ENCODE assay signal across 1 cellular context in the genomic region with DNA sequence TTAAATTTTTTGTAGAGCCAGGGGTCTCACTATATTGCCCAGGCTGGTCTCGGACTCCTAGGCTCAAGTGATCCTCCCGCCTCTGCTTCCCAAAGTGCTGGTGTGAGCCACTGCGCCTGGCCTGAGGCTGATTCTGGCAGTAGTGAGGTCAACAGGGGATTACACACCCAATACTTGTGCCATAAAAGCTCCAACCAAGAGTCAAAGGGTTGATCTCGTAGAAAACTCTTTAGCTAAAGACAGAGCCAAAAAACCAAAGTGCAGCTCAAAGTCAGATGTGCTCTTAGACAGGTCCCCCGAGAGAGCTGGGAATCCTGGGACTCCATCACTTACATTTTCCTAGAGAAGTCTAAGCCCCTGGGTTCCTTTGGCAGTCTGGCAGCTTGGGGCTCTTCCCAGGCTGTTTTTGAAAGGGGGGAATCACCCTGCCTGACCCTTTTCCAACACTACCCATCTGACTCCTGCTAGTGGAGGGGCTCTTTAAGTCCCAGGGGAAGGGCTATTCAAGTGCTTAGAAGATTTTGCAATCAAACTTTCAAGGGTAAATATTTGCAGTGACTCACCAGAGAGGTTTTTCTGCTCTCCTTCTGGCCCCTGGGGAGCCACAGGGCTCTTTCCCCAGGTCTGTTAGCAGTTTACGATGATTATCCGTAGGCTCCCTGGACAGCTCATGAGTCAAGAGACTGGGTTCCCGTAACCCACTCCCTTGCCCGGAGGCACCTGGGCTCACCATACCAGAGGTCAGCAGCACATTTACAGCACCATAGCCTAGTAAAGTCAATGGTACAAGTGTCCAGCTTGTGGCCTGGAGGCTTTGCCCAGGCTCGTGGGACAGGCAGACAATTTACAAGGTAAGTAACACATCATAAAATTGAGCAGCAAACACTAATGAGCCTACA.
TF ChIP-seq lines count a peak whose summit lies in the region.

No MANE protein-coding gene starts in this region.

TF ChIP-seq in HepG2, 621 proteins besides CTCF, POLR2A, EP300 and RAD21 (continued from another document):
- no peak; the same call in 1 of the 2 replicates for TF ChIP-seq NCOR1 (IDR thresholded peaks at IDR 0.05; ENCODE audit: borderline replicate concordance, low read length)
- no peak; the same call in 1 of the 2 replicates for TF ChIP-seq CCDC6 (CRISPR knock-in tag; IDR thresholded peaks at IDR 0.05)
- peak; percentile 83 for TF ChIP-seq HNRNPL (IDR thresholded peaks at IDR 0.05; ENCODE audit: low read depth, low read length)
- TF ChIP-seq DNMT3B (CRISPR knock-in tag; conservative IDR thresholded peaks at IDR 0.05), result peak; percentile 91
- peak; percentile 41; the same call in 1 of the 2 replicates for TF ChIP-seq ZNF143 (CRISPR knock-in tag; IDR thresholded peaks at IDR 0.05)
- TF ChIP-seq PRMT3 (CRISPR knock-in tag; IDR thresholded peaks at IDR 0.05; ENCODE audit: borderline replicate concordance, low read depth), result no peak
- no peak for TF ChIP-seq ZFP36L1 (CRISPR knock-in tag; IDR thresholded peaks at IDR 0.05)
- TF ChIP-seq ZNF230 (CRISPR knock-in tag; IDR thresholded peaks at IDR 0.05), result 0 out of 2 replicates have a peak, but pooled peaks have one; percentile 61
- TF ChIP-seq IRF2 (CRISPR knock-in tag; IDR thresholded peaks at IDR 0.05), result peak; percentile 73
- TF ChIP-seq ZSCAN21 (CRISPR knock-in tag; IDR thresholded peaks at IDR 0.05; ENCODE audit: borderline replicate concordance), result no peak; the same call in 1 of the 2 replicates
- no peak for TF ChIP-seq WIZ (CRISPR knock-in tag; IDR thresholded peaks at IDR 0.05)
- no peak for TF ChIP-seq PCBP1 (IDR thresholded peaks at IDR 0.05; ENCODE audit: borderline replicate concordance, low read depth, low read length)
